11 cellular contexts compared by ENCODE assay signal in the genomic region with DNA sequence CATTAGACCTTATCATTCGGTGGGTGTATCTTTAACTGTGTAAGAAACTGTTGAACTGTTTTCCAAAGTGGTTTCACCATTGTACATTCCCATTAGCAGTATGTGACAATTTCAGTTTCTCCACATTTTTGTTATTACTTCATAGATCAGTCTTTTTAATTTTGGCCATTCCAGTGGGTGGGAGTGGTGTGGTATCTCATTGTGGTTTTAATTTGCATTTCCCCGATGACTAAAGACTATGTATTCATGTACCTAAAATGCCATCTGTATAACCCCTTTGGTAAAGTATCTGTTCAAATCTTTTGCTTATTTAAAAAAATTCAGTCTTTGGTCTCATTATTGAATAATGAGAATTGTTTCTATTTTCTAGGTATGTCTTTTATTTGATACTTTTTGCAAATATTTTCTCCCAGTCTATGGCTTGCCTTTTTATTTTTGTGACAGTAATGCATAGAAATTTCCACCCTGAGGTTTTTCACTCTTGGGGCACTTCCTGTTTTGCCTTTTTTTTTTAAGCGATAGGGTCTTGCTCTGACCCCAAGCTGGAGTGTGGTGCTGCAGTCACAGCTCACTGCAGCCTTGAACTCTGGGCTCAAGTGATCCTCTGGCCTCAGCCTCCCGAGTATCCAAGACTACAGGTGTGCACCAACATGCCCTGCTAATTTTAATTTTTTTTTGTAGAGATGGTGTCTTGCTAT.
DNase-seq lines count a peak whose midpoint lies in the region; TF ChIP-seq lines count a peak whose summit lies in the region.
"Had no signal": no experiment of that assay in that cellular context is flagged by ENCODE, and none has a peak within 500 bp of the region (broad histone marks: within the 10 kb centered on the region; RNA-seq: fewer than 3 reads in every experiment).

No MANE protein-coding gene starts in this region.

- intact Hi-C loops in mammary epithelial cell (cut with micrococcal nuclease) = no loop called here
- intact Hi-C loops in breast epithelium (cut with DNase I; ENCODE audit: low total_unique reads) = no loop called here

- no peaks in the 10 kb centered on the region for H4K20me1 ChIP-seq in mammary epithelial cell (ENCODE audit: insufficient read depth, low read length)
- H4K20me1 ChIP-seq in Loucy (ENCODE audit: insufficient read depth, low read length, poor library complexity, severe bottlenecking) = no peaks in the 10 kb centered on the region

- H3K4me3 ChIP-seq in mammary epithelial cell (replicated peaks in 1 of 3; ENCODE audit: insufficient read depth in 1 of 3, low read depth in 2 of 3, low read length in 3 of 3) (no peak overlapping the region), breast epithelium (no peak overlapping the region), Loucy (ENCODE audit: low read length, poor library complexity, severe bottlenecking) (no peak overlapping the region)
- H3K4me3 ChIP-seq: lung had no signal

- H3K4me2 ChIP-seq in mammary epithelial cell (ENCODE audit: insufficient read depth, low read depth, low read length) (no peak overlapping the region), Loucy (ENCODE audit: low read depth, low read length, poor library complexity, severe bottlenecking) (peak overlapping the region; percentile 26)

- peaks cover 10% of the 10 kb centered on the region for H3K36me3 Mint-ChIP-seq in activated naive CD8-positive, alpha-beta T cell treated with anti-CD3 and anti-CD28 coated beads for 36 hours

- in situ Hi-C loops in mammary epithelial cell (cut with MboI; ENCODE audit: low sequenced_read_pairs in 2 of 2) = no loop called here

- H3K4me1 Mint-ChIP-seq in activated naive CD8-positive, alpha-beta T cell treated with anti-CD3 and anti-CD28 coated beads for 36 hours = peaks cover 23% of the 10 kb centered on the region

- H3K27ac ChIP-seq in mammary epithelial cell (ENCODE audit: insufficient read depth, low read depth, low read length) (no peak overlapping the region), breast epithelium (no peak overlapping the region)
- H3K27ac ChIP-seq: epithelial cell of prostate had no signal

- H3K9me2 ChIP-seq in Loucy (replicated peaks; ENCODE audit: low read depth, low read length) = no peaks in the 10 kb centered on the region

- H3K9ac ChIP-seq in mammary epithelial cell (ENCODE audit: insufficient read depth, low read length) = no peak overlapping the region
- H3K9ac ChIP-seq in Loucy (ENCODE audit: low read depth, low read length, poor library complexity, severe bottlenecking) = no peak overlapping the region

- peaks cover 13% of the 10 kb centered on the region for H3K9me3 Mint-ChIP-seq in activated naive CD8-positive, alpha-beta T cell treated with anti-CD3 and anti-CD28 coated beads for 36 hours

- CTCF ChIA-PET in mammary epithelial cell (lab: Charles Lee; ENCODE audit: low non-redundant PET) = no interaction called here

- H3K9me3 ChIP-seq in mammary epithelial cell (replicated peaks; ENCODE audit: insufficient read depth, low read length) (no peaks in the 10 kb centered on the region), breast epithelium (peaks cover 0 to 10% of the 10 kb centered on the region in 2 donors), Loucy (ENCODE audit: insufficient read depth, low read depth, low read length) (peaks cover 4% of the 10 kb centered on the region; the same call in 1 of the 2 replicates)

- TF ChIP-seq CTCF in mammary epithelial cell (conservative IDR thresholded peaks at IDR 0.05 in 1 of 2, IDR thresholded peaks at IDR 0.05 in 1 of 2; ENCODE audit: extremely low read depth in 1 of 2, insufficient read depth in 1 of 2, low read depth in 1 of 2, low read length in 2 of 2) (no peak), breast epithelium (IDR thresholded peaks at IDR 0.05) (no peak), Loucy (conservative IDR thresholded peaks at IDR 0.05; ENCODE audit: low read length) (no peak)

- WGBS in mammary epithelial cell (ENCODE audit: low coverage, missing lambda C conversion rate) = 67% methylated on average over 4 of the region's 4 CpGs

- H3K4me3 Mint-ChIP-seq in activated naive CD8-positive, alpha-beta T cell treated with anti-CD3 and anti-CD28 coated beads for 36 hours = peak overlapping the region; percentile 3

- no TSS peak for BruUV-seq in mammary epithelial cell (replicated peaks; lab: Mats Ljungman, UMichigan)

- no peaks in the 10 kb centered on the region for H3F3A ChIP-seq in Loucy (ENCODE audit: low read depth)

- no peak overlapping the region for H2AFZ ChIP-seq in mammary epithelial cell (ENCODE audit: low read depth, low read length)
- no peak overlapping the region for H2AFZ ChIP-seq in Loucy (ENCODE audit: low read length)

- no peaks in the 10 kb centered on the region for H3K79me2 ChIP-seq in mammary epithelial cell (ENCODE audit: insufficient read depth, low read length)
- no peaks in the 10 kb centered on the region for H3K79me2 ChIP-seq in Loucy (ENCODE audit: insufficient read depth, low read length)

- H3K27me3 Mint-ChIP-seq in activated naive CD8-positive, alpha-beta T cell treated with anti-CD3 and anti-CD28 coated beads for 36 hours = peaks cover 6% of the 10 kb centered on the region

- H3K27me3 ChIP-seq in mammary epithelial cell (ENCODE audit: insufficient read depth, low read length) = no peaks in the 10 kb centered on the region
- no peaks in the 10 kb centered on the region for H3K27me3 ChIP-seq in breast epithelium
- no peaks in the 10 kb centered on the region for H3K27me3 ChIP-seq in Loucy (ENCODE audit: insufficient read depth, low read length, poor library complexity, severe bottlenecking)

- H3K36me3 ChIP-seq in mammary epithelial cell (ENCODE audit: insufficient read depth, low read length) (no peaks in the 10 kb centered on the region), breast epithelium (no peaks in the 10 kb centered on the region), Loucy (ENCODE audit: insufficient read depth, low read length) (no peaks in the 10 kb centered on the region)

- H3K4me1 ChIP-seq in mammary epithelial cell (ENCODE audit: insufficient read depth, low read length) (peaks cover 29% of the 10 kb centered on the region), breast epithelium (no peaks in the 10 kb centered on the region), Loucy (ENCODE audit: insufficient read depth, low read length, poor library complexity, severe bottlenecking) (peaks cover 11% of the 10 kb centered on the region)

- dilution Hi-C loops in mammary epithelial cell (cut with HindIII; ENCODE audit: low sequenced_read_pairs) = no loop called here

- TF ChIP-seq POLR2A in breast epithelium (IDR thresholded peaks at IDR 0.05) = no peak

- DNase-seq in mammary epithelial cell (peak; percentile 69), breast epithelium (ENCODE audit: low spot score in 2 of 2) (no peak), NCI-H2029 treated with DMSO at 0.1 percent for 48 hours (lab: John Stamatoyannopoulos, UW) (no peak), NCI-H2196 treated with DMSO at 0.1 percent for 48 hours (lab: John Stamatoyannopoulos, UW; ENCODE audit: unreplicated experiment) (no peak)
- DNase-seq in activated naive CD8-positive, alpha-beta T cell treated with anti-CD3 and anti-CD28 coated beads for 36 hours = no peak
- no peak for DNase-seq in stimulated activated CD4-positive, alpha-beta T cell treated with anti-CD3 and anti-CD28 coated beads, Interleukin-4, amount 100 ng/mL, for 1 hour
- no peak for DNase-seq in activated effector memory CD4-positive, alpha-beta T cell treated with anti-CD3 and anti-CD28 coated beads, Interleukin-2, amount 50 U/mL, for 16 hours
- DNase-seq: activated CD8-positive, alpha-beta memory T cell treated with anti-CD3 and anti-CD28 coated beads, Interleukin-2, amount 50 U/mL, for 48 hours had no signal

- H3K27ac Mint-ChIP-seq in activated naive CD8-positive, alpha-beta T cell treated with anti-CD3 and anti-CD28 coated beads for 36 hours = peak overlapping the region; percentile 69
